ENCODE assay signal across 3 cellular contexts in genomic region chr16:30895592-30896202, GRCh38.
TF ChIP-seq lines count a peak whose summit lies in the region.

No MANE protein-coding gene starts in this region.

TF ChIP-seq in SK-N-SH, 30 proteins besides CTCF, POLR2A, EP300 and RAD21:
- no peak for TF ChIP-seq RCOR1 (IDR thresholded peaks at IDR 0.05; ENCODE audit: low read length)
- TF ChIP-seq IRF3 (IDR thresholded peaks at IDR 0.05; ENCODE audit: low read depth, low read length) = no peak
- TF ChIP-seq GABPA (IDR thresholded peaks at IDR 0.05; ENCODE audit: low read depth) = no peak
- TF ChIP-seq FOSL2 (IDR thresholded peaks at IDR 0.05; ENCODE audit: borderline replicate concordance, low read depth) = no peak
- no peak for TF ChIP-seq REST (IDR thresholded peaks at IDR 0.05; ENCODE audit: low read depth, low read length)
- TF ChIP-seq RXRA (IDR thresholded peaks at IDR 0.05; ENCODE audit: borderline replicate concordance, low read depth) = no peak
- no peak for TF ChIP-seq MAX (IDR thresholded peaks at IDR 0.05; ENCODE audit: low read depth)
- no peak for TF ChIP-seq MXI1 (IDR thresholded peaks at IDR 0.05; ENCODE audit: low read depth, low read length)
- no peak for TF ChIP-seq TAF1 (IDR thresholded peaks at IDR 0.05; ENCODE audit: borderline replicate concordance, low read depth, low read length)
- TF ChIP-seq, protein P1, sequence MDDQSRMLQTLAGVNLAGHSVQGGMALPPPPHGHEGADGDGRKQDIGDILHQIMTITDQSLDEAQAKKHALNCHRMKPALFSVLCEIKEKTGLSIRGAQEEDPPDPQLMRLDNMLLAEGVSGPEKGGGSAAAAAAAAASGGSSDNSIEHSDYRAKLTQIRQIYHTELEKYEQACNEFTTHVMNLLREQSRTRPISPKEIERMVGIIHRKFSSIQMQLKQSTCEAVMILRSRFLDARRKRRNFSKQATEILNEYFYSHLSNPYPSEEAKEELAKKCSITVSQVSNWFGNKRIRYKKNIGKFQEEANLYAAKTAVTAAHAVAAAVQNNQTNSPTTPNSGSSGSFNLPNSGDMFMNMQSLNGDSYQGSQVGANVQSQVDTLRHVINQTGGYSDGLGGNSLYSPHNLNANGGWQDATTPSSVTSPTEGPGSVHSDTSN (IDR thresholded peaks at IDR 0.05) = no peak
- no peak for TF ChIP-seq RFX5 (IDR thresholded peaks at IDR 0.05; ENCODE audit: low read length)
- no peak for TF ChIP-seq EZH2phosphoT487 (IDR thresholded peaks at IDR 0.05; ENCODE audit: borderline replicate concordance, low read depth)

TF ChIP-seq in SK-N-SH treated with all-trans-retinoic acid at 6 μM for 48 hours, 23 proteins besides CTCF, POLR2A, EP300 and RAD21:
- TF ChIP-seq ZFP3 (CRISPR knock-in tag; IDR thresholded peaks at IDR 0.05) = no peak
- TF ChIP-seq, protein P2, sequence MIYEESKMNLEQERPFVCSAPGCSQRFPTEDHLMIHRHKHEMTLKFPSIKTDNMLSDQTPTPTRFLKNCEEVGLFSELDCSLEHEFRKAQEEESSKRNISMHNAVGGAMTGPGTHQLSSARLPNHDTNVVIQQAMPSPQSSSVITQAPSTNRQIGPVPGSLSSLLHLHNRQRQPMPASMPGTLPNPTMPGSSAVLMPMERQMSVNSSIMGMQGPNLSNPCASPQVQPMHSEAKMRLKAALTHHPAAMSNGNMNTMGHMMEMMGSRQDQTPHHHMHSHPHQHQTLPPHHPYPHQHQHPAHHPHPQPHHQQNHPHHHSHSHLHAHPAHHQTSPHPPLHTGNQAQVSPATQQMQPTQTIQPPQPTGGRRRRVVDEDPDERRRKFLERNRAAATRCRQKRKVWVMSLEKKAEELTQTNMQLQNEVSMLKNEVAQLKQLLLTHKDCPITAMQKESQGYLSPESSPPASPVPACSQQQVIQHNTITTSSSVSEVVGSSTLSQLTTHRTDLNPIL (CRISPR knock-in tag; IDR thresholded peaks at IDR 0.05; ENCODE audit: low read depth) = no peak
- no peak for TF ChIP-seq ZNF8 (CRISPR knock-in tag; IDR thresholded peaks at IDR 0.05)

TF ChIP-seq in HepG2, 621 proteins besides CTCF, POLR2A, EP300 and RAD21 (continues in another document):
- TF ChIP-seq NR2C2 (CRISPR knock-in tag; IDR thresholded peaks at IDR 0.05; ENCODE audit: borderline replicate concordance) = no peak
- no peak for TF ChIP-seq ZNF609 (CRISPR knock-in tag; IDR thresholded peaks at IDR 0.05; ENCODE audit: borderline replicate concordance)
- TF ChIP-seq TBL1XR1 (IDR thresholded peaks at IDR 0.05; ENCODE audit: borderline replicate concordance, low read length, partially characterized antibody) = no peak
- TF ChIP-seq, protein P3, sequence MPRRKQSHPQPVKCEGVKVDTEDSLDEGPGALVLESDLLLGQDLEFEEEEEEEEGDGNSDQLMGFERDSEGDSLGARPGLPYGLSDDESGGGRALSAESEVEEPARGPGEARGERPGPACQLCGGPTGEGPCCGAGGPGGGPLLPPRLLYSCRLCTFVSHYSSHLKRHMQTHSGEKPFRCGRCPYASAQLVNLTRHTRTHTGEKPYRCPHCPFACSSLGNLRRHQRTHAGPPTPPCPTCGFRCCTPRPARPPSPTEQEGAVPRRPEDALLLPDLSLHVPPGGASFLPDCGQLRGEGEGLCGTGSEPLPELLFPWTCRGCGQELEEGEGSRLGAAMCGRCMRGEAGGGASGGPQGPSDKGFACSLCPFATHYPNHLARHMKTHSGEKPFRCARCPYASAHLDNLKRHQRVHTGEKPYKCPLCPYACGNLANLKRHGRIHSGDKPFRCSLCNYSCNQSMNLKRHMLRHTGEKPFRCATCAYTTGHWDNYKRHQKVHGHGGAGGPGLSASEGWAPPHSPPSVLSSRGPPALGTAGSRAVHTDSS (CRISPR knock-in tag; conservative IDR thresholded peaks at IDR 0.05) = no peak
- TF ChIP-seq, protein P4, sequence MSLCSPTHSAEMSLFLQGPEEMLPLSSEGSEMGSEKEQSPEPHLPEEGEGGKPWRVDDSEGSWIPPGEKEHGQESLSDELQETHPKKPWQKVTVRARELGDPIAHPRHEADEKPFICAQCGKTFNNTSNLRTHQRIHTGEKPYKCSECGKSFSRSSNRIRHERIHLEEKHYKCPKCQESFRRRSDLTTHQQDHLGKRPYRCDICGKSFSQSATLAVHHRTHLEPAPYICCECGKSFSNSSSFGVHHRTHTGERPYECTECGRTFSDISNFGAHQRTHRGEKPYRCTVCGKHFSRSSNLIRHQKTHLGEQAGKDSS (CRISPR knock-in tag; IDR thresholded peaks at IDR 0.05; ENCODE audit: borderline replicate concordance, low read depth) = peak; percentile 80
- no peak for TF ChIP-seq POGZ (CRISPR knock-in tag; IDR thresholded peaks at IDR 0.05)
- TF ChIP-seq, protein P5, sequence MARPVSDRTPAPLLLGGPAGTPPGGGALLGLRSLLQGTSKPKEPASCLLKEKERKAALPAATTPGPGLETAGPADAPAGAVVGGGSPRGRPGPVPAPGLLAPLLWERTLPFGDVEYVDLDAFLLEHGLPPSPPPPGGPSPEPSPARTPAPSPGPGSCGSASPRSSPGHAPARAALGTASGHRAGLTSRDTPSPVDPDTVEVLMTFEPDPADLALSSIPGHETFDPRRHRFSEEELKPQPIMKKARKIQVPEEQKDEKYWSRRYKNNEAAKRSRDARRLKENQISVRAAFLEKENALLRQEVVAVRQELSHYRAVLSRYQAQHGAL (CRISPR knock-in tag; IDR thresholded peaks at IDR 0.05; ENCODE audit: not compliant biosample characterization) = no peak
- TF ChIP-seq KIAA2018 (CRISPR knock-in tag; IDR thresholded peaks at IDR 0.05; ENCODE audit: borderline replicate concordance) = no peak
- TF ChIP-seq BRCA1 (CRISPR knock-in tag; IDR thresholded peaks at IDR 0.05) = no peak
- no peak for TF ChIP-seq IRX3 (CRISPR knock-in tag; IDR thresholded peaks at IDR 0.05; ENCODE audit: borderline replicate concordance, low read depth)
- TF ChIP-seq PRPF4 (IDR thresholded peaks at IDR 0.05; ENCODE audit: low read depth, low read length, poor library complexity, severe bottlenecking) = no peak
- TF ChIP-seq THYN1 (CRISPR knock-in tag; IDR thresholded peaks at IDR 0.05; ENCODE audit: borderline replicate concordance, low read depth) = no peak
- no peak for TF ChIP-seq MTF1 (CRISPR knock-in tag; IDR thresholded peaks at IDR 0.05)
- TF ChIP-seq ZNF333 (CRISPR knock-in tag; IDR thresholded peaks at IDR 0.05; ENCODE audit: borderline replicate concordance) = no peak
- no peak for TF ChIP-seq ZNF792 (CRISPR knock-in tag; IDR thresholded peaks at IDR 0.05)
- TF ChIP-seq, protein P6, sequence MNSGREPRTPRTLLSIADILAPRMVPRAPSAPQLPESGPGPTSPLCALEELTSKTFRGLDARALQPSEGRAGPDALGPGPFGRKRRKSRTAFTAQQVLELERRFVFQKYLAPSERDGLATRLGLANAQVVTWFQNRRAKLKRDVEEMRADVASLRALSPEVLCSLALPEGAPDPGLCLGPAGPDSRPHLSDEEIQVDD (CRISPR knock-in tag; IDR thresholded peaks at IDR 0.05; ENCODE audit: borderline replicate concordance) = no peak
- 0 out of 2 replicates have a peak, but pooled peaks have one; percentile 1 for TF ChIP-seq ZNF274 (CRISPR knock-in tag; IDR thresholded peaks at IDR 0.05)
- no peak for TF ChIP-seq ZNF326 (CRISPR knock-in tag; IDR thresholded peaks at IDR 0.05; ENCODE audit: borderline replicate concordance)
- no peak for TF ChIP-seq ZSCAN29 (CRISPR knock-in tag; conservative IDR thresholded peaks at IDR 0.05)
- TF ChIP-seq IRF9 (CRISPR knock-in tag; IDR thresholded peaks at IDR 0.05; ENCODE audit: borderline replicate concordance) = peak; percentile 9; the same call in 1 of the 2 replicates
- TF ChIP-seq, protein P7, sequence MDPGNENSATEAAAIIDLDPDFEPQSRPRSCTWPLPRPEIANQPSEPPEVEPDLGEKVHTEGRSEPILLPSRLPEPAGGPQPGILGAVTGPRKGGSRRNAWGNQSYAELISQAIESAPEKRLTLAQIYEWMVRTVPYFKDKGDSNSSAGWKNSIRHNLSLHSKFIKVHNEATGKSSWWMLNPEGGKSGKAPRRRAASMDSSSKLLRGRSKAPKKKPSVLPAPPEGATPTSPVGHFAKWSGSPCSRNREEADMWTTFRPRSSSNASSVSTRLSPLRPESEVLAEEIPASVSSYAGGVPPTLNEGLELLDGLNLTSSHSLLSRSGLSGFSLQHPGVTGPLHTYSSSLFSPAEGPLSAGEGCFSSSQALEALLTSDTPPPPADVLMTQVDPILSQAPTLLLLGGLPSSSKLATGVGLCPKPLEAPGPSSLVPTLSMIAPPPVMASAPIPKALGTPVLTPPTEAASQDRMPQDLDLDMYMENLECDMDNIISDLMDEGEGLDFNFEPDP (CRISPR knock-in tag; conservative IDR thresholded peaks at IDR 0.05) = no peak
- no peak for TF ChIP-seq DMAP1 (CRISPR knock-in tag; IDR thresholded peaks at IDR 0.05)
- no peak for TF ChIP-seq ZNF256 (CRISPR knock-in tag; conservative IDR thresholded peaks at IDR 0.05)
- 0 out of 2 replicates have a peak, but pooled peaks have one; percentile 8 for TF ChIP-seq ZMYM3 (CRISPR knock-in tag; IDR thresholded peaks at IDR 0.05)
